22 cellular contexts compared by ENCODE assay signal in genomic region chr14:70708717-70709570, GRCh38.
DNase-seq lines count a peak whose midpoint lies in the region; ATAC-seq, FAIRE-seq and TF ChIP-seq lines count a peak whose summit lies in the region.
"Had no signal": no experiment of that assay in that cellular context is flagged by ENCODE, and none has a peak within 500 bp of the region (broad histone marks: within the 10 kb centered on the region; RNA-seq: fewer than 3 reads in every experiment).

No MANE protein-coding gene starts in this region.

- no peak overlapping the region for H3K4me3 Mint-ChIP-seq in activated CD4-positive, alpha-beta T cell treated with anti-CD3 and anti-CD28 coated beads, Interleukin-2, amount 10 ng/mL, durations not matched to agents 24 days and 14 days
- H3K4me3 Mint-ChIP-seq: activated CD8-positive, alpha-beta T cell treated with anti-CD3 and anti-CD28 coated beads, Interleukin-2, amount 10 ng/mL, durations not matched to agents 7 days and 5 days; CD4-positive, CD25-positive, alpha-beta regulatory T cell; dendritic cell treated with granulocyte-macrophage colony-stimulating factor and Interleukin-4, amounts not matched to agents 40 ng/mL and 50 ng/mL, for 4 days; stimulated activated naive CD8-positive, alpha-beta T cell treated with anti-CD3 and anti-CD28 coated beads, Interleukin-15, Interleukin-2, amounts not matched to agents 100 ng/mL and 50 ng/mL, for 24 hours had no signal

- H3K9ac ChIP-seq in ES-I3 (ENCODE audit: low read depth, low read length) = peak overlapping the region; percentile 15; the same call in 1 of the 2 replicates

- no peak for TF ChIP-seq CTCF in pancreas (IDR thresholded peaks at IDR 0.05)
- no peak for TF ChIP-seq CTCF in left ventricle myocardium inferior (IDR thresholded peaks at IDR 0.05; ENCODE audit: borderline replicate concordance)

- peaks cover 3% of the 10 kb centered on the region for H3K4me1 Mint-ChIP-seq in activated CD4-positive, alpha-beta T cell treated with anti-CD3 and anti-CD28 coated beads, Interleukin-2, amount 10 ng/mL, durations not matched to agents 24 days and 14 days

- no peak overlapping the region for H3K27ac Mint-ChIP-seq in activated CD4-positive, alpha-beta T cell treated with anti-CD3 and anti-CD28 coated beads, Interleukin-2, amount 10 ng/mL, durations not matched to agents 24 days and 14 days
- H3K27ac Mint-ChIP-seq: activated CD8-positive, alpha-beta T cell treated with anti-CD3 and anti-CD28 coated beads, Interleukin-2, amount 10 ng/mL, durations not matched to agents 7 days and 5 days; CD4-positive, CD25-positive, alpha-beta regulatory T cell; dendritic cell treated with granulocyte-macrophage colony-stimulating factor and Interleukin-4, amounts not matched to agents 40 ng/mL and 50 ng/mL, for 4 days; stimulated activated naive CD8-positive, alpha-beta T cell treated with anti-CD3 and anti-CD28 coated beads, Interleukin-15, Interleukin-2, amounts not matched to agents 100 ng/mL and 50 ng/mL, for 24 hours had no signal

- H3K27me3 Mint-ChIP-seq in activated CD4-positive, alpha-beta T cell treated with anti-CD3 and anti-CD28 coated beads, Interleukin-2, amount 10 ng/mL, durations not matched to agents 24 days and 14 days = peaks cover 7% of the 10 kb centered on the region
- H3K27me3 Mint-ChIP-seq: dendritic cell treated with granulocyte-macrophage colony-stimulating factor and Interleukin-4, amounts not matched to agents 40 ng/mL and 50 ng/mL, for 4 days had no signal

- H3K4me1 ChIP-seq in ES-I3 (ENCODE audit: insufficient read depth, low read length) (peaks cover 52% of the 10 kb centered on the region), iPS DF 6.9 (ENCODE audit: control insufficient read depth, insufficient read depth, low read length) (peaks cover 21% of the 10 kb centered on the region), pancreas (peaks cover 0 to 3% (median 0%) of the 10 kb centered on the region in 3 donors), left ventricle myocardium inferior (peaks cover 16% of the 10 kb centered on the region)

- H3K36me3 ChIP-seq in ES-I3 (ENCODE audit: insufficient read depth, low read length) (no peaks in the 10 kb centered on the region), iPS DF 6.9 (ENCODE audit: control insufficient read depth, insufficient read depth, low read length) (no peaks in the 10 kb centered on the region), pancreas (no peaks in the 10 kb centered on the region), left ventricle myocardium inferior (no peaks in the 10 kb centered on the region)
- H3K36me3 ChIP-seq: cardiac muscle cell, heart left ventricle, neutrophil had no signal

- no peaks in the 10 kb centered on the region for H3K9me3 ChIP-seq in ES-I3 (ENCODE audit: control insufficient read depth, insufficient read depth, low read length)
- H3K9me3 ChIP-seq in iPS DF 6.9 (ENCODE audit: control insufficient read depth, insufficient read depth, low read length) = no peaks in the 10 kb centered on the region
- H3K9me3 ChIP-seq in pancreas = no peaks in the 10 kb centered on the region
- H3K9me3 ChIP-seq in left ventricle myocardium inferior (replicated peaks) = no peaks in the 10 kb centered on the region
- H3K9me3 ChIP-seq: heart left ventricle, neutrophil had no signal

- H3K36me3 Mint-ChIP-seq in activated CD4-positive, alpha-beta T cell treated with anti-CD3 and anti-CD28 coated beads, Interleukin-2, amount 10 ng/mL, durations not matched to agents 24 days and 14 days (ENCODE audit: low read depth) = no peaks in the 10 kb centered on the region
- H3K36me3 Mint-ChIP-seq: CD4-positive, CD25-positive, alpha-beta regulatory T cell had no signal

- H3K27ac ChIP-seq in iPS DF 6.9 (ENCODE audit: low read length) = peak overlapping the region; percentile 62
- H3K27ac ChIP-seq in pancreas = no peak overlapping the region
- no peak overlapping the region for H3K27ac ChIP-seq in left ventricle myocardium inferior (replicated peaks)
- H3K27ac ChIP-seq: cardiac muscle cell, heart left ventricle, neutrophil had no signal

- H3K4me3 ChIP-seq in iPS DF 6.9 (ENCODE audit: low read length) = no peak overlapping the region
- no peak overlapping the region for H3K4me3 ChIP-seq in pancreas
- H3K4me3 ChIP-seq in left ventricle myocardium inferior = no peak overlapping the region
- H3K4me3 ChIP-seq: cardiac muscle cell, heart left ventricle had no signal

- DNase-seq in NCI-H1417 treated with DMSO at 0.1 percent for 48 hours (lab: John Stamatoyannopoulos, UW) = peak; percentile 64
- peak; percentile 42 for DNase-seq in NCI-H510A treated with DMSO at 0.1 percent for 48 hours (lab: John Stamatoyannopoulos, UW)
- peak; percentile 63 for DNase-seq in iPS DF 6.9 (ENCODE audit: low read depth, low spot score)
- no peak for DNase-seq in hippocampal formation (lab: John Stamatoyannopoulos, UW)
- DNase-seq in pancreas = no peak
- no peak for DNase-seq in activated CD4-positive, alpha-beta T cell treated with anti-CD3 and anti-CD28 coated beads, Interleukin-2, amount 10 ng/mL, durations not matched to agents 24 days and 14 days
- DNase-seq in left ventricle myocardium inferior = no peak
- DNase-seq: activated CD8-positive, alpha-beta T cell treated with anti-CD3 and anti-CD28 coated beads, Interleukin-2, amount 10 ng/mL, durations not matched to agents 7 days and 5 days; activated T-cell treated with anti-CD3 and anti-CD28 coated beads, Interleukin-2, amount 50 U/mL, for 1 hour; CD4-positive, CD25-positive, alpha-beta regulatory T cell; DND-41; heart left ventricle; kidney; mammary epithelial cell; MM.1S; stimulated activated CD4-positive, alpha-beta T cell treated with anti-CD3 and anti-CD28 coated beads, Interleukin-4, amount 100 ng/mL, for 24 hours had no signal

- H3K27me3 ChIP-seq in iPS DF 6.9 (ENCODE audit: control insufficient read depth, insufficient read depth, low read length) (no peaks in the 10 kb centered on the region), pancreas (no peaks in the 10 kb centered on the region), left ventricle myocardium inferior (ENCODE audit: low read depth) (no peaks in the 10 kb centered on the region)
- H3K27me3 ChIP-seq: cardiac muscle cell had no signal

- no peaks in the 10 kb centered on the region for H3K9me3 Mint-ChIP-seq in activated CD4-positive, alpha-beta T cell treated with anti-CD3 and anti-CD28 coated beads, Interleukin-2, amount 10 ng/mL, durations not matched to agents 24 days and 14 days
- H3K9me3 Mint-ChIP-seq: CD4-positive, CD25-positive, alpha-beta regulatory T cell; dendritic cell treated with granulocyte-macrophage colony-stimulating factor and Interleukin-4, amounts not matched to agents 40 ng/mL and 50 ng/mL, for 4 days; stimulated activated naive CD8-positive, alpha-beta T cell treated with anti-CD3 and anti-CD28 coated beads, Interleukin-15, Interleukin-2, amounts not matched to agents 100 ng/mL and 50 ng/mL, for 24 hours had no signal

- no peak for ATAC-seq in pancreas
- ATAC-seq: activated CD8-positive, alpha-beta T cell treated with anti-CD3 and anti-CD28 coated beads, Interleukin-2, amount 10 ng/mL, durations not matched to agents 7 days and 5 days; Right ventricle myocardium inferior had no signal

- intact Hi-C loops in pancreas (cut with DNase I) = no loop called here
- intact Hi-C loops in activated CD4-positive, alpha-beta T cell treated with anti-CD3 and anti-CD28 coated beads, Interleukin-2, amount 10 ng/mL, durations not matched to agents 24 days and 14 days (cut with micrococcal nuclease) = no loop called here
- intact Hi-C loops in left ventricle myocardium inferior (cut with micrococcal nuclease) = no loop called here

- no peak for FAIRE-seq in pancreas (lab: Jason Lieb, UNC)
- FAIRE-seq: kidney had no signal

- no CpG with 5 or more reads among the region's 15 CpGs for WGBS in iPS DF 6.9 (ENCODE audit: insufficient coverage, insufficient read length)
- WGBS in pancreas, 2 donors = 70 to 81% methylated on average over 15 of the region's 15 CpGs

Comparison
In these comparisons a context has a peak if more than half of its experiments do, and no peak if none do; other contexts are left out.
1. DNase-seq: peak in NCI-H1417 treated with DMSO at 0.1 percent for 48 hours (single experiment), NCI-H510A treated with DMSO at 0.1 percent for 48 hours (single experiment) and iPS DF 6.9 (single experiment); none in hippocampal formation (0 of 2), pancreas (0 of 6), activated CD4-positive, alpha-beta T cell treated with anti-CD3 and anti-CD28 coated beads, Interleukin-2, amount 10 ng/mL, durations not matched to agents 24 days and 14 days (single experiment) and left ventricle myocardium inferior (single experiment).